In the genomic region with DNA sequence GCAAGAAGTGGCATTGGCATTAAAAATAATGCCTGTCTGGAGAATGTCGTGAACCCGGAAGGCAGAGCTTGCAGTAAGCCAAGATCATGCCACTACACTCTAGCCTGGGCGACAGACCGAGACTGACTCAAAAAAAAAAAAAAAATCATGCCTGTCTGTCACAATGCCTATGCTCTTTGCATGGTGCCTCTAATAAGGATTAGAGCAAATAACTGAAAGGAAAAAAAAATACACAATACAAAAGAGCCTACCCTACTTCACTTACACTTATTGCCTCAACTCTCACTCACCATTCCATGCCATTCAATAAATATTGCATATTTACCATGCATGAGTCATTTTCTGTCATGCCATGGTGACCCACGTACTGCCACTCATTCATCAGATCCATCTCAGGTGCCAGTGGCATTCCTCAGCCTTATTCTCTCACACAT, we compare ENCODE assay signal across 1 cellular context.
TF ChIP-seq lines count a peak whose summit lies in the region.

No MANE protein-coding gene starts in this region.

TF ChIP-seq in WTC11, 78 proteins besides CTCF, POLR2A, EP300 and RAD21 (continued from another document):
- TF ChIP-seq, protein P1, sequence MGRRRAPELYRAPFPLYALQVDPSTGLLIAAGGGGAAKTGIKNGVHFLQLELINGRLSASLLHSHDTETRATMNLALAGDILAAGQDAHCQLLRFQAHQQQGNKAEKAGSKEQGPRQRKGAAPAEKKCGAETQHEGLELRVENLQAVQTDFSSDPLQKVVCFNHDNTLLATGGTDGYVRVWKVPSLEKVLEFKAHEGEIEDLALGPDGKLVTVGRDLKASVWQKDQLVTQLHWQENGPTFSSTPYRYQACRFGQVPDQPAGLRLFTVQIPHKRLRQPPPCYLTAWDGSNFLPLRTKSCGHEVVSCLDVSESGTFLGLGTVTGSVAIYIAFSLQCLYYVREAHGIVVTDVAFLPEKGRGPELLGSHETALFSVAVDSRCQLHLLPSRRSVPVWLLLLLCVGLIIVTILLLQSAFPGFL (CRISPR knock-in tag; IDR thresholded peaks at IDR 0.05; ENCODE audit: borderline replicate concordance), result no peak
- TF ChIP-seq MYBL2 (CRISPR knock-in tag; IDR thresholded peaks at IDR 0.05), result no peak
- TF ChIP-seq JUN (CRISPR knock-in tag; IDR thresholded peaks at IDR 0.05), result no peak
- no peak for TF ChIP-seq ZNF263 (CRISPR knock-in tag; IDR thresholded peaks at IDR 0.05; ENCODE audit: low read depth)
- TF ChIP-seq, protein P2, sequence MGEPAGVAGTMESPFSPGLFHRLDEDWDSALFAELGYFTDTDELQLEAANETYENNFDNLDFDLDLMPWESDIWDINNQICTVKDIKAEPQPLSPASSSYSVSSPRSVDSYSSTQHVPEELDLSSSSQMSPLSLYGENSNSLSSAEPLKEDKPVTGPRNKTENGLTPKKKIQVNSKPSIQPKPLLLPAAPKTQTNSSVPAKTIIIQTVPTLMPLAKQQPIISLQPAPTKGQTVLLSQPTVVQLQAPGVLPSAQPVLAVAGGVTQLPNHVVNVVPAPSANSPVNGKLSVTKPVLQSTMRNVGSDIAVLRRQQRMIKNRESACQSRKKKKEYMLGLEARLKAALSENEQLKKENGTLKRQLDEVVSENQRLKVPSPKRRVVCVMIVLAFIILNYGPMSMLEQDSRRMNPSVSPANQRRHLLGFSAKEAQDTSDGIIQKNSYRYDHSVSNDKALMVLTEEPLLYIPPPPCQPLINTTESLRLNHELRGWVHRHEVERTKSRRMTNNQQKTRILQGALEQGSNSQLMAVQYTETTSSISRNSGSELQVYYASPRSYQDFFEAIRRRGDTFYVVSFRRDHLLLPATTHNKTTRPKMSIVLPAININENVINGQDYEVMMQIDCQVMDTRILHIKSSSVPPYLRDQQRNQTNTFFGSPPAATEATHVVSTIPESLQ (CRISPR knock-in tag; IDR thresholded peaks at IDR 0.05), result no peak
- TF ChIP-seq, protein P3, sequence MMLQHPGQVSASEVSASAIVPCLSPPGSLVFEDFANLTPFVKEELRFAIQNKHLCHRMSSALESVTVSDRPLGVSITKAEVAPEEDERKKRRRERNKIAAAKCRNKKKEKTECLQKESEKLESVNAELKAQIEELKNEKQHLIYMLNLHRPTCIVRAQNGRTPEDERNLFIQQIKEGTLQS (CRISPR knock-in tag; conservative IDR thresholded peaks at IDR 0.05), result no peak
- no peak for TF ChIP-seq NFATC4 (CRISPR knock-in tag; IDR thresholded peaks at IDR 0.05)
- TF ChIP-seq, protein P4, sequence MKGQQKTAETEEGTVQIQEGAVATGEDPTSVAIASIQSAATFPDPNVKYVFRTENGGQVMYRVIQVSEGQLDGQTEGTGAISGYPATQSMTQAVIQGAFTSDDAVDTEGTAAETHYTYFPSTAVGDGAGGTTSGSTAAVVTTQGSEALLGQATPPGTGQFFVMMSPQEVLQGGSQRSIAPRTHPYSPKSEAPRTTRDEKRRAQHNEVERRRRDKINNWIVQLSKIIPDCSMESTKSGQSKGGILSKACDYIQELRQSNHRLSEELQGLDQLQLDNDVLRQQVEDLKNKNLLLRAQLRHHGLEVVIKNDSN (CRISPR knock-in tag; IDR thresholded peaks at IDR 0.05), result no peak
